ENCODE assay signal across 37 cellular contexts in the genomic region with DNA sequence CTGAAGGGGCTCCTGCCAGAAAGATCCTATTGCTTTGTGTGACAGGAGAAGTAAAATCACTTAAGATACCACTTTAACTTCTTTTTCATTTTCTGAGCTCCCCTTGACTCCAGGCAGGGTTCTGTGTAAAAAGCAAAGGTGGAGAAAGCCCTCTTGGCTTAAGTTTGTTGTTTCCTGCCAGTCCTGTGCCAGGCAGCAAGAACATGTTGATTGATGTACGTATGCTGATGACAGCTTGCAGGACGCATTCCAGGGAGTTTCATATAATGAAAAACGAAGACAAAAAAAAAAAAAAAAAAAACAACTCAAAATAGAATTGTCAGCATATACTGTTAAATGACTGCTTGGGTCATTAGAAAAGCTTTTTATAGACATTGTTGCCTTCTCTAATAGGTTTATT.
"Had no signal": no experiment of that assay in that cellular context is flagged by ENCODE, and none has a peak within 500 bp of the region (broad histone marks: within the 10 kb centered on the region; RNA-seq: fewer than 3 reads in every experiment).

No MANE protein-coding gene starts in this region.

- H3K4me3 ChIP-seq: adrenal gland, ascending aorta, body of pancreas, breast epithelium, cardiac muscle cell had no signal

- H3K36me3 Mint-ChIP-seq: activated naive CD4-positive, alpha-beta T cell treated with anti-CD3 and anti-CD28 coated beads, Interleukin-2, amount 10 ng/mL, durations not matched to agents 7 days and 5 days; activated naive CD4-positive, alpha-beta T cell treated with anti-CD3 and anti-CD28 coated beads, Interleukin-2, amount 50 U/mL, for 24 hours; activated naive CD4-positive, alpha-beta T cell treated with anti-CD3 and anti-CD28 coated beads, Interleukin-2, amount 50 U/mL, for 72 hours; activated naive CD8-positive, alpha-beta T cell; activated naive CD8-positive, alpha-beta T cell treated with anti-CD3 and anti-CD28 coated beads for 36 hours; activated naive CD8-positive, alpha-beta T cell treated with anti-CD3 and anti-CD28 coated beads, Interleukin-2, amount 10 ng/mL, durations not matched to agents 7 days and 5 days; brain had no signal

- H3K4me1 Mint-ChIP-seq: activated naive CD4-positive, alpha-beta T cell treated with anti-CD3 and anti-CD28 coated beads, Interleukin-2, amount 10 ng/mL, durations not matched to agents 7 days and 5 days; activated naive CD4-positive, alpha-beta T cell treated with anti-CD3 and anti-CD28 coated beads, Interleukin-2, amount 50 U/mL, for 24 hours; activated naive CD8-positive, alpha-beta T cell treated with anti-CD3 and anti-CD28 coated beads for 36 hours; activated naive CD8-positive, alpha-beta T cell treated with anti-CD3 and anti-CD28 coated beads, Interleukin-2, amount 10 ng/mL, durations not matched to agents 7 days and 5 days; activated naive CD8-positive, alpha-beta T cell treated with anti-CD3 and anti-CD28 coated beads, Interleukin-2, amount 50 U/mL, for 24 hours; activated T-helper 17 cell treated with anti-CD3 and anti-CD28 coated beads, Interleukin-2, amount 50 U/mL, for 72 hours; central memory CD8-positive, alpha-beta T cell had no signal

- H3K9me3 Mint-ChIP-seq: activated naive CD4-positive, alpha-beta T cell treated with anti-CD3 and anti-CD28 coated beads for 36 hours; activated naive CD4-positive, alpha-beta T cell treated with anti-CD3 and anti-CD28 coated beads, Interleukin-2, amount 10 ng/mL, durations not matched to agents 7 days and 5 days; activated naive CD4-positive, alpha-beta T cell treated with anti-CD3 and anti-CD28 coated beads, Interleukin-2, amount 50 U/mL, for 24 hours; activated naive CD4-positive, alpha-beta T cell treated with anti-CD3 and anti-CD28 coated beads, Interleukin-2, amount 50 U/mL, for 72 hours; activated naive CD8-positive, alpha-beta T cell treated with anti-CD3 and anti-CD28 coated beads for 36 hours; activated naive CD8-positive, alpha-beta T cell treated with anti-CD3 and anti-CD28 coated beads, Interleukin-2, amount 10 ng/mL, durations not matched to agents 7 days and 5 days; activated naive CD8-positive, alpha-beta T cell treated with anti-CD3 and anti-CD28 coated beads, Interleukin-2, amount 50 U/mL, for 24 hours; activated T-cell treated with anti-CD3 and anti-CD28 coated beads, Interleukin-2, amount 50 U/mL, for 24 hours; activated T-cell treated with anti-CD3 and anti-CD28 coated beads, Interleukin-2, amount 50 U/mL, for 4 hours; activated T-cell treated with anti-CD3 and anti-CD28 coated beads, Interleukin-2, amount 50 U/mL, for 72 hours; activated T-helper 1 cell treated with anti-CD3 and anti-CD28 coated beads, Interleukin-12 subunit alpha, Interleukin-12 subunit beta, Interleukin-2, Interleukin-4 antibody, amounts not matched to agents 30 ng/mL and 10 ng/mL and 1 ng/mL, durations not matched to agents 14 hours and 24 hours and 36 hours; central memory CD8-positive, alpha-beta T cell had no signal

- H3K9me3 ChIP-seq: adrenal gland, ascending aorta, body of pancreas, breast epithelium had no signal

- DNase-seq: activated effector memory CD4-positive, alpha-beta T cell treated with anti-CD3 and anti-CD28 coated beads, Interleukin-2, amount 50 U/mL, for 16 hours; activated effector memory CD4-positive, alpha-beta T cell treated with Interleukin-2 at 50 U/mL for 16 hours; activated gamma-delta T cell; activated gamma-delta T cell treated with Interleukin-2 at 50 U/mL for 16 hours; activated naive CD4-positive, alpha-beta T cell; activated naive CD4-positive, alpha-beta T cell treated with anti-CD3 and anti-CD28 coated beads for 36 hours; activated naive CD4-positive, alpha-beta T cell treated with anti-CD3 and anti-CD28 coated beads, Interleukin-2, amount 10 ng/mL, durations not matched to agents 7 days and 5 days; activated naive CD4-positive, alpha-beta T cell treated with anti-CD3 and anti-CD28 coated beads, Interleukin-2, amount 50 U/mL, for 16 hours; activated naive CD4-positive, alpha-beta T cell treated with Interleukin-2 at 50 U/mL for 16 hours; activated naive CD8-positive, alpha-beta T cell treated with anti-CD3 and anti-CD28 coated beads for 36 hours; activated naive CD8-positive, alpha-beta T cell treated with anti-CD3 and anti-CD28 coated beads, Interleukin-2, amount 10 ng/mL, durations not matched to agents 7 days and 5 days; activated naive CD8-positive, alpha-beta T cell treated with anti-CD3 and anti-CD28 coated beads, Interleukin-2, amount 50 U/mL, for 24 hours; activated T-cell treated with anti-CD3 and anti-CD28 coated beads, Interleukin-2, amount 50 U/mL, for 1 hour; activated T-cell treated with anti-CD3 and anti-CD28 coated beads, Interleukin-2, amount 50 U/mL, for 24 hours; activated T-cell treated with anti-CD3 and anti-CD28 coated beads, Interleukin-2, amount 50 U/mL, for 4 hours; activated T-cell treated with anti-CD3 and anti-CD28 coated beads, Interleukin-2, amount 50 U/mL, for 48 hours; activated T-cell treated with anti-CD3 and anti-CD28 coated beads, Interleukin-2, amount 50 U/mL, for 72 hours; adrenal gland; amniotic stem cell; amygdala; anterior cingulate cortex; aorta; body of pancreas; brain microvascular endothelial cell; caudate nucleus; central memory CD4-positive, alpha-beta T cell; cerebellar nuclear complex had no signal

- H3K4me3 Mint-ChIP-seq: activated naive CD4-positive, alpha-beta T cell treated with anti-CD3 and anti-CD28 coated beads for 36 hours; activated naive CD4-positive, alpha-beta T cell treated with anti-CD3 and anti-CD28 coated beads, Interleukin-2, amount 10 ng/mL, durations not matched to agents 7 days and 5 days; activated naive CD4-positive, alpha-beta T cell treated with anti-CD3 and anti-CD28 coated beads, Interleukin-2, amount 50 U/mL, for 24 hours; activated naive CD8-positive, alpha-beta T cell; activated naive CD8-positive, alpha-beta T cell treated with anti-CD3 and anti-CD28 coated beads for 36 hours; activated naive CD8-positive, alpha-beta T cell treated with anti-CD3 and anti-CD28 coated beads, Interleukin-2, amount 10 ng/mL, durations not matched to agents 7 days and 5 days; activated naive CD8-positive, alpha-beta T cell treated with anti-CD3 and anti-CD28 coated beads, Interleukin-2, amount 50 U/mL, for 24 hours; activated T-cell treated with anti-CD3 and anti-CD28 coated beads, Interleukin-2, amount 50 U/mL, for 24 hours; activated T-cell treated with anti-CD3 and anti-CD28 coated beads, Interleukin-2, amount 50 U/mL, for 4 hours; activated T-cell treated with anti-CD3 and anti-CD28 coated beads, Interleukin-2, amount 50 U/mL, for 72 hours; activated T-helper 1 cell treated with anti-CD3 and anti-CD28 coated beads, Interleukin-12 subunit alpha, Interleukin-12 subunit beta, Interleukin-2, Interleukin-4 antibody, amounts not matched to agents 30 ng/mL and 10 ng/mL and 1 ng/mL, durations not matched to agents 14 hours and 24 hours and 36 hours; activated T-helper 17 cell treated with anti-CD3 and anti-CD28 coated beads, Interleukin-2, amount 50 U/mL, for 72 hours; brain; central memory CD8-positive, alpha-beta T cell had no signal

- H3K4me1 ChIP-seq: adrenal gland, ascending aorta, body of pancreas, breast epithelium had no signal

- H3K27me3 Mint-ChIP-seq: activated naive CD4-positive, alpha-beta T cell treated with anti-CD3 and anti-CD28 coated beads, Interleukin-2, amount 10 ng/mL, durations not matched to agents 7 days and 5 days; activated naive CD8-positive, alpha-beta T cell; activated naive CD8-positive, alpha-beta T cell treated with anti-CD3 and anti-CD28 coated beads, Interleukin-2, amount 10 ng/mL, durations not matched to agents 7 days and 5 days; activated T-cell treated with anti-CD3 and anti-CD28 coated beads, Interleukin-2, amount 50 U/mL, for 24 hours; central memory CD8-positive, alpha-beta T cell had no signal

- H3K27me3 ChIP-seq: adrenal gland, ascending aorta, body of pancreas, brain microvascular endothelial cell, breast epithelium had no signal

- H3K27ac Mint-ChIP-seq: activated naive CD4-positive, alpha-beta T cell treated with anti-CD3 and anti-CD28 coated beads for 36 hours; activated naive CD4-positive, alpha-beta T cell treated with anti-CD3 and anti-CD28 coated beads, Interleukin-2, amount 10 ng/mL, durations not matched to agents 7 days and 5 days; activated naive CD4-positive, alpha-beta T cell treated with anti-CD3 and anti-CD28 coated beads, Interleukin-2, amount 50 U/mL, for 24 hours; activated naive CD4-positive, alpha-beta T cell treated with anti-CD3 and anti-CD28 coated beads, Interleukin-2, amount 50 U/mL, for 72 hours; activated naive CD8-positive, alpha-beta T cell; activated naive CD8-positive, alpha-beta T cell treated with anti-CD3 and anti-CD28 coated beads for 36 hours; activated naive CD8-positive, alpha-beta T cell treated with anti-CD3 and anti-CD28 coated beads, Interleukin-2, amount 10 ng/mL, durations not matched to agents 7 days and 5 days; activated naive CD8-positive, alpha-beta T cell treated with anti-CD3 and anti-CD28 coated beads, Interleukin-2, amount 50 U/mL, for 24 hours; activated T-cell treated with anti-CD3 and anti-CD28 coated beads, Interleukin-2, amount 50 U/mL, for 24 hours; activated T-cell treated with anti-CD3 and anti-CD28 coated beads, Interleukin-2, amount 50 U/mL, for 72 hours; activated T-helper 1 cell treated with anti-CD3 and anti-CD28 coated beads, Interleukin-12 subunit alpha, Interleukin-12 subunit beta, Interleukin-2, Interleukin-4 antibody, amounts not matched to agents 30 ng/mL and 10 ng/mL and 1 ng/mL, durations not matched to agents 14 hours and 24 hours and 36 hours; activated T-helper 17 cell treated with anti-CD3 and anti-CD28 coated beads, Interleukin-2, amount 50 U/mL, for 72 hours; brain had no signal

- H3K36me3 ChIP-seq: adrenal gland, ascending aorta, brain microvascular endothelial cell, breast epithelium, cardiac muscle cell had no signal

- H3K27ac ChIP-seq: adrenal gland, ascending aorta, body of pancreas, brain microvascular endothelial cell, breast epithelium, cardiac muscle cell had no signal

- ATAC-seq: activated naive CD4-positive, alpha-beta T cell treated with anti-CD3 and anti-CD28 coated beads, Interleukin-2, amount 50 U/mL, for 72 hours; activated naive CD8-positive, alpha-beta T cell treated with anti-CD3 and anti-CD28 coated beads, Interleukin-2, amount 50 U/mL, for 24 hours; activated T-cell treated with anti-CD3 and anti-CD28 coated beads, Interleukin-2, amount 50 U/mL, for 4 hours; activated T-cell treated with anti-CD3 and anti-CD28 coated beads, Interleukin-2, amount 50 U/mL, for 72 hours; activated T-helper 17 cell treated with anti-CD3 and anti-CD28 coated beads, Interleukin-2, amount 50 U/mL, for 72 hours; body of pancreas had no signal
